22 cellular contexts compared by ENCODE assay signal in genomic region chr14:72830786-72831583, GRCh38.
DNase-seq lines count a peak whose midpoint lies in the region; ATAC-seq and TF ChIP-seq lines count a peak whose summit lies in the region.
"Had no signal": no experiment of that assay in that cellular context is flagged by ENCODE, and none has a peak within 500 bp of the region (broad histone marks: within the 10 kb centered on the region; RNA-seq: fewer than 3 reads in every experiment).

No MANE protein-coding gene starts in this region.

- no peak overlapping the region for H2AFZ ChIP-seq in mesenchymal stem cell (ENCODE audit: low read depth, low read length)
- H2AFZ ChIP-seq: parathyroid adenoma had no signal

- H4K91ac ChIP-seq in mesenchymal stem cell (ENCODE audit: low read length), result no peak overlapping the region

- H3K36me3 Mint-ChIP-seq in WTC11, result no peaks in the 10 kb centered on the region
- no peaks in the 10 kb centered on the region for H3K36me3 Mint-ChIP-seq in T-helper 2 cell treated with Interferon-gamma antibody and Interleukin-4, amounts not matched to agents 5 μg/mL and 100 μg/mL, for 36 hours (ENCODE audit: low read depth)

- no peaks in the 10 kb centered on the region; the same call in none of the 2 replicates for H3K27me3 Mint-ChIP-seq in WTC11 (ENCODE audit: low read depth)
- H3K27me3 Mint-ChIP-seq in T-helper 2 cell treated with Interferon-gamma antibody and Interleukin-4, amounts not matched to agents 5 μg/mL and 100 μg/mL, for 36 hours (ENCODE audit: low read depth), result peaks cover 24% of the 10 kb centered on the region
- H3K27me3 Mint-ChIP-seq: IgD-negative memory B cell had no signal

- no peak overlapping the region for H3K4ac ChIP-seq in mesenchymal stem cell (ENCODE audit: low read depth in 1 of 2, low read length in 2 of 2)

- H2BK12ac ChIP-seq in mesenchymal stem cell (ENCODE audit: low read length in 2 of 2), result no peak overlapping the region

- H2AK5ac ChIP-seq in mesenchymal stem cell (ENCODE audit: low read length, severe bottlenecking), result no peak overlapping the region

- no peak overlapping the region for H3K27ac Mint-ChIP-seq in WTC11
- no peak overlapping the region for H3K27ac Mint-ChIP-seq in T-helper 2 cell treated with Interferon-gamma antibody and Interleukin-4, amounts not matched to agents 5 μg/mL and 100 μg/mL, for 36 hours
- H3K27ac Mint-ChIP-seq: IgD-negative memory B cell had no signal

- DNase-seq in WTC11 (ENCODE audit: low spot score) (no peak), erythroblast (lab: John Stamatoyannopoulos, UW) (peak; percentile 25 to 35), mesenchymal stem cell (no peak), skeletal muscle cell (ENCODE audit: low read depth) (peak; percentile 13), HuH-7.5 (ENCODE audit: low spot score) (no peak), NCI-H82 (lab: John Stamatoyannopoulos, UW) (no peak)
- no peak for DNase-seq in T-helper 2 cell treated with Interferon-gamma antibody and Interleukin-4, amounts not matched to agents 5 μg/mL and 100 μg/mL, for 36 hours (ENCODE audit: low spot score)
- DNase-seq: activated CD4-positive, alpha-beta T cell treated with anti-CD3 and anti-CD28 coated beads for 1 hour; activated gamma-delta T cell; AML-193; anterior cingulate cortex; Caco-2; MM.1S; NCI-H2081; NCI-H524 treated with DMSO at 0.1 percent for 48 hours; SJCRH30 had no signal

- ATAC-seq in WTC11, result peak; percentile 50
- ATAC-seq in SK-N-SH treated with all-trans-retinoic acid at 6 μM for 48 hours, result no peak
- ATAC-seq: GM12878 had no signal

- peaks cover 29% of the 10 kb centered on the region for H3K79me1 ChIP-seq in mesenchymal stem cell (replicated peaks; ENCODE audit: low read length, poor library complexity, severe bottlenecking)

- H3K27ac ChIP-seq in mesenchymal stem cell (ENCODE audit: low read length, poor library complexity, severe bottlenecking), result no peak overlapping the region
- H3K27ac ChIP-seq: coronary artery, parathyroid adenoma, SJCRH30, thyroid gland had no signal

- H3K4me3 ChIP-seq in mesenchymal stem cell (ENCODE audit: insufficient read depth in 1 of 2, low read depth in 1 of 2, low read length in 2 of 2) (no peak overlapping the region), skeletal muscle cell (ENCODE audit: low read depth, low read length) (no peak overlapping the region)
- H3K4me3 ChIP-seq: coronary artery, GM12878, SJCRH30, thyroid gland had no signal

- H3K4me3 Mint-ChIP-seq in WTC11, result no peak overlapping the region
- H3K4me3 Mint-ChIP-seq in T-helper 2 cell treated with Interferon-gamma antibody and Interleukin-4, amounts not matched to agents 5 μg/mL and 100 μg/mL, for 36 hours, result no peak overlapping the region
- H3K4me3 Mint-ChIP-seq: IgD-negative memory B cell had no signal

- 55% methylated on average over 16 of the region's 16 CpGs for whole genome bisulfite sequencing in mesenchymal stem cell

- no peak for TF ChIP-seq POLR2A in erythroblast (IDR thresholded peaks at IDR 0.05; ENCODE audit: low read length)

- peaks cover 0 to 4% of the 10 kb centered on the region in 2 experiments for H3K27me3 ChIP-seq in mesenchymal stem cell (ENCODE audit: control insufficient read depth in 1 of 2, insufficient read depth in 1 of 2, low read length in 2 of 2)
- H3K27me3 ChIP-seq: SJCRH30, thyroid gland had no signal

- no peak overlapping the region for H3K4me2 ChIP-seq in mesenchymal stem cell (ENCODE audit: low read length, poor library complexity, severe bottlenecking)

- H3K9me3 ChIP-seq in mesenchymal stem cell (ENCODE audit: control insufficient read depth, low read length), result no peaks in the 10 kb centered on the region
- H3K9me3 ChIP-seq: Caco-2, SJCRH30, thyroid gland had no signal

- peaks cover 17% of the 10 kb centered on the region for H3K4me1 Mint-ChIP-seq in WTC11
- H3K4me1 Mint-ChIP-seq in T-helper 2 cell treated with Interferon-gamma antibody and Interleukin-4, amounts not matched to agents 5 μg/mL and 100 μg/mL, for 36 hours (ENCODE audit: low read depth), result no peaks in the 10 kb centered on the region

- no peaks in the 10 kb centered on the region for H3K4me1 ChIP-seq in mesenchymal stem cell (ENCODE audit: control insufficient read depth, insufficient read depth, low read depth, low read length)
- H3K4me1 ChIP-seq: Caco-2, SJCRH30, thyroid gland had no signal

- no peak overlapping the region for H2BK120ac ChIP-seq in mesenchymal stem cell (ENCODE audit: low read depth, low read length)

- no peak for TF ChIP-seq CTCF in WTC11 (IDR thresholded peaks at IDR 0.05)

- H2BK5ac ChIP-seq in mesenchymal stem cell (ENCODE audit: low read depth, low read length, poor library complexity, severe bottlenecking), result no peak overlapping the region

- no peak overlapping the region for H3K23ac ChIP-seq in mesenchymal stem cell (ENCODE audit: low read length in 2 of 2)

- H3K9me3 Mint-ChIP-seq in WTC11, result no peaks in the 10 kb centered on the region
- H3K9me3 Mint-ChIP-seq in T-helper 2 cell treated with Interferon-gamma antibody and Interleukin-4, amounts not matched to agents 5 μg/mL and 100 μg/mL, for 36 hours, result no peaks in the 10 kb centered on the region

- H3K9ac ChIP-seq in mesenchymal stem cell (ENCODE audit: low read length), result peak overlapping the region; percentile 17
- H3K9ac ChIP-seq: parathyroid adenoma had no signal

- no peak overlapping the region for H3K18ac ChIP-seq in mesenchymal stem cell (ENCODE audit: low read depth in 1 of 2, low read length in 2 of 2)

- peaks cover 0 to 12% of the 10 kb centered on the region in 2 experiments for H3K36me3 ChIP-seq in mesenchymal stem cell (ENCODE audit: control insufficient read depth in 1 of 2, insufficient read depth in 2 of 2, low read depth in 1 of 2, low read length in 2 of 2)
- H3K36me3 ChIP-seq: SJCRH30, thyroid gland had no signal

- no peak overlapping the region for H2BK15ac ChIP-seq in mesenchymal stem cell (ENCODE audit: low read depth, poor library complexity, severe bottlenecking)

- H3K14ac ChIP-seq in mesenchymal stem cell (ENCODE audit: low read length in 2 of 2), result no peak overlapping the region

- POLR2A ChIA-PET in WTC11 (lab: Charles Lee), result no interaction called here

- H4K8ac ChIP-seq in mesenchymal stem cell (ENCODE audit: low read length), result no peak overlapping the region

- CTCF ChIA-PET in WTC11 (lab: Charles Lee), result interaction anchor here (0.6 to 1.4 kb wide), 5 partner anchors 9 to 317 kb away, joined by 3 to 4 read pairs (median 3); partner anchors contain the start of gene DPF3

TF ChIP-seq in WTC11, 78 proteins besides CTCF, POLR2A, EP300 and RAD21:
- TF ChIP-seq ZNF317 (CRISPR knock-in tag; IDR thresholded peaks at IDR 0.05; ENCODE audit: borderline replicate concordance, low read depth) (0 out of 2 replicates have a peak, but pooled peaks have one; percentile 48), IRF2 (CRISPR knock-in tag; IDR thresholded peaks at IDR 0.05; ENCODE audit: borderline replicate concordance, low read depth) (no peak)

TF ChIP-seq in SK-N-SH treated with all-trans-retinoic acid at 6 μM for 48 hours, 23 proteins besides CTCF, POLR2A, EP300 and RAD21:
- TF ChIP-seq RARB (CRISPR knock-in tag; IDR thresholded peaks at IDR 0.05) (no peak), ESRRG (CRISPR knock-in tag; IDR thresholded peaks at IDR 0.05) (no peak), OSR1 (CRISPR knock-in tag; IDR thresholded peaks at IDR 0.05) (no peak), ARNTL (CRISPR knock-in tag; IDR thresholded peaks at IDR 0.05; ENCODE audit: borderline replicate concordance, low read depth) (no peak), ZC3H10 (CRISPR knock-in tag; IDR thresholded peaks at IDR 0.05) (no peak), PATZ1 (CRISPR knock-in tag; IDR thresholded peaks at IDR 0.05; ENCODE audit: borderline replicate concordance) (no peak), TCF4 (CRISPR knock-in tag; IDR thresholded peaks at IDR 0.05; ENCODE audit: borderline replicate concordance) (no peak), TSHZ2 (CRISPR knock-in tag; IDR thresholded peaks at IDR 0.05) (no peak), ZFP30 (CRISPR knock-in tag; IDR thresholded peaks at IDR 0.05) (no peak), ZNF8 (CRISPR knock-in tag; IDR thresholded peaks at IDR 0.05) (no peak)

Comparison
In these comparisons a context has a peak if more than half of its experiments do, and no peak if none do; other contexts are left out.
1. DNase-seq: peak in erythroblast (2 of 2) and skeletal muscle cell (single experiment); none in WTC11 (single experiment), mesenchymal stem cell (single experiment), T-helper 2 cell treated with Interferon-gamma antibody and Interleukin-4, amounts not matched to agents 5 μg/mL and 100 μg/mL, for 36 hours (single experiment), HuH-7.5 (single experiment) and NCI-H82 (single experiment).